In genomic region chr17:16415031-16415924, GRCh38 we compare ENCODE assay signal across 8 cellular contexts. TPM values are rescaled to one million over a fixed set of nuclear protein-coding genes. Genes with fewer than 3 reads are reported as not detected.
A peak's percentile ranks its signal among the peaks of the same experiment; 100 is the strongest.
DNase-seq lines count a peak whose midpoint lies in the region; ATAC-seq and TF ChIP-seq lines count a peak whose summit lies in the region.

Gene TRPV2 (plus strand): TSS chr17:16415571. CDS start chr17:16417669, 2,098 bp downstream.

- no peak within 1 kb of the TSS for H3K27ac Mint-ChIP-seq in nephron

- H3K27me3 Mint-ChIP-seq in nephron (ENCODE audit: low read depth) = no peaks in the 10 kb centered on the region

- peak; percentile 44 for DNase-seq in DMS 273 (lab: John Stamatoyannopoulos, UW; ENCODE audit: unreplicated experiment)
- no peak for DNase-seq in DMS 273 treated with DMSO at 0.1 percent for 48 hours (lab: John Stamatoyannopoulos, UW)
- DNase-seq in HT-29 (ENCODE audit: low spot score) = peak; percentile 37
- DNase-seq in activated CD4-positive, alpha-beta T cell treated with anti-CD3 and anti-CD28 coated beads for 48 hours = peak; percentile 67
- DNase-seq in NCI-H1417 treated with DMSO at 0.1 percent for 48 hours (lab: John Stamatoyannopoulos, UW) = no peak

- no peaks in the 10 kb centered on the region for H3K9me3 Mint-ChIP-seq in nephron

- peak within 1 kb of the TSS in 2 of 3 experiments; percentile 45 to 51 for H3K4me3 Mint-ChIP-seq in nephron

- in situ Hi-C loops in endometrial microvascular endothelial cells (cut with HindIII; ENCODE audit: inconsistent ontology term, low pct_unique_long_range_greater_than_20kb, low sequenced_read_pairs) = no loop called here

- H3K36me3 Mint-ChIP-seq in nephron (ENCODE audit: low read depth) = no peaks in the 10 kb centered on the region

- no peak for TF ChIP-seq CTCF in nephron (IDR thresholded peaks at IDR 0.05; ENCODE audit: unreplicated experiment in 3 of 3)

- no peak for ATAC-seq in GM18861 (IDR thresholded peaks at IDR 0.05; ENCODE audit: unreplicated experiment)

- H3K4me1 Mint-ChIP-seq in nephron = peaks cover 7% of the 10 kb centered on the region

RNA-seq across cellular contexts. Expression of gene TRPV2, which starts in this region (rescaled TPM):
- total RNA-seq in HT-29 (2014; rRNA removed; shearing (Covaris generic)) = not detected in 2 replicates
- total RNA-seq in endometrial microvascular endothelial cells (ENCODE audit: inconsistent ontology term) = 182 TPM

Comparison
In these comparisons a context has a peak if more than half of its experiments do, and no peak if none do; other contexts are left out.
1. RNA of gene TRPV2 (total RNA-seq): 182 TPM in endometrial microvascular endothelial cells (single experiment); not detected in HT-29; every median in the first group is over 100 times any median in the second.
2. DNase-seq: peak in DMS 273 (single experiment) and activated CD4-positive, alpha-beta T cell treated with anti-CD3 and anti-CD28 coated beads for 48 hours (single experiment); none in DMS 273 treated with DMSO at 0.1 percent for 48 hours (single experiment) and NCI-H1417 treated with DMSO at 0.1 percent for 48 hours (single experiment).
3. Peak in DNase-seq in HT-29; RNA of the gene not detected or under 1 TPM.